ENCODE assay signal across 12 cellular contexts in genomic region chr1:231139659-231140650, GRCh38. TPM values are rescaled to one million over a fixed set of nuclear protein-coding genes. Genes with fewer than 3 reads are reported as not detected.
DNase-seq lines count a peak whose midpoint lies in the region; ATAC-seq, FAIRE-seq and TF ChIP-seq lines count a peak whose summit lies in the region.
"Had no signal": no experiment of that assay in that cellular context is flagged by ENCODE, and none has a peak within 500 bp of the region (broad histone marks: within the 10 kb centered on the region; RNA-seq: fewer than 3 reads in every experiment).

No MANE protein-coding gene starts in this region.

- no peak overlapping the region for H3K9ac ChIP-seq in PC-3 (ENCODE audit: low read length)

- H3K27me3 ChIP-seq in PC-3 (ENCODE audit: low read length) (no peaks in the 10 kb centered on the region), pancreas (no peaks in the 10 kb centered on the region)

- DNase-seq in Daoy (ENCODE audit: low read depth) (peak; percentile 97), PC-3 (peak; percentile 65), epithelial cell of esophagus (ENCODE audit: low read depth) (peak; percentile 40), pancreas (peak in 2 of 6 donors; percentile 30 to 62), left lobe of liver (ENCODE audit: low spot score) (no peak)
- no peak for DNase-seq in stimulated activated CD4-positive, alpha-beta T cell treated with anti-CD3 and anti-CD28 coated beads, Interleukin-15, amount 100 ng/mL, for 24 hours
- DNase-seq: activated naive CD4-positive, alpha-beta T cell treated with anti-CD3 and anti-CD28 coated beads, Interleukin-2, amount 50 U/mL, for 16 hours; H7; NCI-H1092; stimulated activated naive CD4-positive, alpha-beta T cell had no signal

- H3K4me3 ChIP-seq in PC-3 (ENCODE audit: low read length) (no peak overlapping the region), epithelial cell of esophagus (ENCODE audit: low read length) (no peak overlapping the region), pancreas (no peak overlapping the region)

- no peaks in the 10 kb centered on the region for H4K20me1 ChIP-seq in PC-3 (ENCODE audit: low read length)

- peak; percentile 45 for ATAC-seq in PC-3
- peak; percentile 60 to 79 (median 74) for ATAC-seq in pancreas
- ATAC-seq in left lobe of liver: no peak
- no peak for ATAC-seq in activated CD4-positive, CD25-positive, alpha-beta regulatory T cell treated with anti-CD3 and anti-CD28 coated beads, Interleukin-2, amount 50 U/mL, for 24 hours
- ATAC-seq in HG03342 (IDR thresholded peaks at IDR 0.05; ENCODE audit: unreplicated experiment): no peak

- H3K9me2 ChIP-seq in PC-3 (replicated peaks; ENCODE audit: low read length): no peaks in the 10 kb centered on the region

- CTCF ChIA-PET in PC-3 (lab: Charles Lee): no interaction called here

- H3K9me3 ChIP-seq in PC-3 (ENCODE audit: low read length) (peaks cover 7% of the 10 kb centered on the region; the same call in 1 of the 2 replicates), pancreas (no peaks in the 10 kb centered on the region)

- H2AFZ ChIP-seq in PC-3 (ENCODE audit: low read length): no peak overlapping the region

- intact Hi-C loops in PC-3 (cut with micrococcal nuclease) (no loop called here), pancreas (cut with DNase I) (no loop called here)

- WGBS in pancreas, 2 donors: 64 to 66% methylated on average over 7 of the region's 7 CpGs

- no TSS peak for BruUV-seq in PC-3 (replicated peaks; lab: Mats Ljungman, UMichigan)

- H3K4me2 ChIP-seq in PC-3 (ENCODE audit: low read length): no peak overlapping the region

- peak overlapping the region; percentile 10 for H3K27ac ChIP-seq in PC-3 (ENCODE audit: low read length)
- peak overlapping the region; percentile 5 to 44 (median 16) for H3K27ac ChIP-seq in pancreas

- no peaks in the 10 kb centered on the region for H3K79me2 ChIP-seq in PC-3 (ENCODE audit: low read length)

- H3K4me1 ChIP-seq in PC-3 (ENCODE audit: insufficient read depth, low read length): peaks cover 20% of the 10 kb centered on the region
- H3K4me1 ChIP-seq in pancreas: peaks cover 0 to 5% (median 4%) of the 10 kb centered on the region in 3 donors

- POLR2A ChIA-PET in PC-3 (lab: Charles Lee; ENCODE audit: unreplicated experiment): no interaction called here

- no peak for TF ChIP-seq CTCF in PC-3 (conservative IDR thresholded peaks at IDR 0.05; ENCODE audit: low read depth, low read length)
- no peak for TF ChIP-seq CTCF in epithelial cell of esophagus (IDR thresholded peaks at IDR 0.05; ENCODE audit: insufficient read depth, low read depth, low read length, missing control alignments)
- TF ChIP-seq CTCF in pancreas (IDR thresholded peaks at IDR 0.05): no peak

- H3K36me3 ChIP-seq in PC-3 (ENCODE audit: low read depth, low read length): no peaks in the 10 kb centered on the region
- H3K36me3 ChIP-seq in pancreas: no peaks in the 10 kb centered on the region

- H3F3A ChIP-seq in PC-3 (ENCODE audit: low read length, unreplicated experiment): no peaks in the 10 kb centered on the region

- FAIRE-seq in pancreas (lab: Jason Lieb, UNC): no peak

RNA-seq across cellular contexts. Expression of gene TRIM67, which starts 21.9 kb away (rescaled TPM):
- total RNA-seq in Daoy (2014; rRNA removed; shearing (Covaris generic)): 0.17 TPM in 1 of 2 replicates, not detected in the other
- total RNA-seq in PC-3 (2014; rRNA removed) (not detected in 2 replicates), pancreas (under 1 TPM; under 0.01 to 0.09 (median 0.04) TPM), left lobe of liver (0.03 TPM)
- under 1 TPM; 0.05 to 0.08 TPM for polyA plus RNA-seq in pancreas
- total RNA-seq: H7 had no signal

Comparison
In these comparisons a context has a peak if more than half of its experiments do, and no peak if none do; other contexts are left out.
1. DNase-seq: peak in Daoy (single experiment), PC-3 (single experiment) and epithelial cell of esophagus (single experiment); none in left lobe of liver (single experiment) and stimulated activated CD4-positive, alpha-beta T cell treated with anti-CD3 and anti-CD28 coated beads, Interleukin-15, amount 100 ng/mL, for 24 hours (single experiment).
2. ATAC-seq: peak in PC-3 (single experiment) and pancreas (4 of 4); none in left lobe of liver (single experiment), activated CD4-positive, CD25-positive, alpha-beta regulatory T cell treated with anti-CD3 and anti-CD28 coated beads, Interleukin-2, amount 50 U/mL, for 24 hours (0 of 2) and HG03342 (single experiment).